In genomic region chr18:49768051-49768391, GRCh38 we compare ENCODE assay signal across 8 cellular contexts.
A peak's percentile ranks its signal among the peaks of the same experiment; 100 is the strongest.
DNase-seq lines count a peak whose midpoint lies in the region; ATAC-seq and TF ChIP-seq lines count a peak whose summit lies in the region.

No MANE protein-coding gene starts in this region.

- POLR2A ChIA-PET in GM10248 (lab: Yijun Ruan, JAX), result no interaction called here

- in situ Hi-C loops in astrocyte of the spinal cord (cut with HindIII; ENCODE audit: low sequenced_read_pairs), result no loop called here

- DNase-seq in GM10248 (ENCODE audit: extremely low spot score) (no peak), NAMALWA (ENCODE audit: low spot score) (peak; percentile 32), astrocyte of the spinal cord (ENCODE audit: low read depth, low spot score) (peak; percentile 80), kidney glomerular epithelial cell (lab: John Stamatoyannopoulos, UW) (peak; percentile 46), NCI-H128 (lab: John Stamatoyannopoulos, UW; ENCODE audit: unreplicated experiment) (no peak)
- no peak for DNase-seq in stimulated activated naive CD4-positive, alpha-beta T cell (lab: John Stamatoyannopoulos, UW)

- ATAC-seq in GM18498 (IDR thresholded peaks at IDR 0.05; ENCODE audit: unreplicated experiment), result no peak
- ATAC-seq in HG03159 (IDR thresholded peaks at IDR 0.05; ENCODE audit: unreplicated experiment), result no peak

- H3K4me3 ChIP-seq in astrocyte of the spinal cord (ENCODE audit: low read depth, low read length), result no peak overlapping the region

- CTCF ChIA-PET in GM10248 (lab: Yijun Ruan, JAX), result interaction anchor here (2.3 kb wide), 1 partner anchor 258 kb away, joined by 10 read pairs; no protein-coding TSS in a partner anchor

- TF ChIP-seq CTCF in GM10248 (IDR thresholded peaks at IDR 0.05; ENCODE audit: control extremely low read depth, extremely low read depth, low read depth, missing control alignments) (peak; percentile 8), astrocyte of the spinal cord (IDR thresholded peaks at IDR 0.05; ENCODE audit: low read depth, low read length) (peak; percentile 91)

Comparison
In these comparisons a context has a peak if more than half of its experiments do, and no peak if none do; other contexts are left out.
1. DNase-seq: peak in NAMALWA (single experiment), astrocyte of the spinal cord (single experiment) and kidney glomerular epithelial cell (single experiment); none in GM10248 (single experiment), stimulated activated naive CD4-positive, alpha-beta T cell (0 of 6) and NCI-H128 (single experiment).